In the genomic region with DNA sequence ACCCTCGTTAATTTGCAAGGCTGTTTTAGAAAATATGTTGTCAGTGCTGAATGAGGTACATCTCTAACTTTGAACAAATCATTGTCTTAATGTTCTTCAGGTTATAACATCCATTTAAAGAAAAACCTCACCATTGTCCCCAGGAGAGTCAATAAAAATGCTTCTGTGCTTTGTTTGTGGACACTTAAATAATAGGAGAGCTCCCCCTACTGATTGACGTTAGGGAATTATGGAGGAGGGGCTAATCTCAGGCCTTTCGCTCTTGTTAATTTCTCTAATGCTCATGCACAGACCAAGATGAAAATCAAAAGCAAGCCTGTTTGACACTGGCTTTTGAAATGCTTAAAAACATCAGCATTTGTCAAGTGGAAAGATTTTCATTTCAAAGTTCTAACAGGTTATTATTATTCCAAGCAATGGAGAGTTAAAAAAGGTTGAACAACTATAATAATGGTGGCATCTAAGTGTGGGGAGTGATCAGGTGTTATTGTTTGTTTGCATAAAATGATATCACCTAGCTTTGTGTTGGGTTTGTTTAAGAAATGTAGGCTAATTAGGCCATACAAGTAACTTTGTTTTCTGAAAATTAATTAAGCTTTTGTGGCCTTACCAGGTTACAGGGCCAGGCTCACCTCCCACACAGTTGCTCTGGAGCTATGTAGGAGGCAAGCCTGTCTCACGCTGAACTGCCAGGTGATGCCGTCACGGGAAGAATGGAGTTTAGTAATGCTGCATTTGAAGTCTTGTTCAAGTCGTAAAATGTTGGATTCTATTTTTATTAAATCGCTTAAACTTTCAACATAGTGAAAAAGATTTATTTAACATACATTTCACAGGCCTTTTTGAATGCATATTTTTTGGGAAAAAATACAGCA, we compare ENCODE assay signal across 9 cellular contexts. TPM values are rescaled to one million over a fixed set of nuclear protein-coding genes. Genes with fewer than 3 reads are reported as not detected.
DNase-seq lines count a peak whose midpoint lies in the region; ATAC-seq and TF ChIP-seq lines count a peak whose summit lies in the region.
"Had no signal": no experiment of that assay in that cellular context is flagged by ENCODE, and none has a peak within 500 bp of the region (broad histone marks: within the 10 kb centered on the region; RNA-seq: fewer than 3 reads in every experiment).

No MANE protein-coding gene starts in this region.

- 60 to 65% (median 63%) methylated on average over 8 of the region's 8 CpGs for WGBS in heart left ventricle, 4 donors

- intact Hi-C loops in heart left ventricle (cut with DNase I) (loop anchor here in 9 of 10 donors (1.0 to 10.0 kb wide), 13 partner anchors 64 to 827 kb away; partner anchors contain the start of gene PTGR3 (in 5 of the 9)), gastrocnemius medialis (cut with DNase I; ENCODE audit: low total_unique reads) (loop anchor here (1.0 to 10.0 kb wide), 3 partner anchors 314 to 824 kb away; no protein-coding TSS in a partner anchor)

- peak; percentile 35 to 58 for ATAC-seq in activated T-cell treated with anti-CD3 and anti-CD28 coated beads, Interleukin-2, amount 50 U/mL, for 72 hours (replicated peaks in 1 of 2)
- ATAC-seq in HG02885 (IDR thresholded peaks at IDR 0.05; ENCODE audit: poor library complexity, unreplicated experiment) (peak; percentile 93), heart left ventricle (peak in 3 of 4 donors; percentile 79 to 86 (median 84)), gastrocnemius medialis (peak; percentile 61 to 63), HG03097 (IDR thresholded peaks at IDR 0.05; ENCODE audit: low FRiP score, unreplicated experiment) (no peak)

- H3K4me1 ChIP-seq in adipocyte (ENCODE audit: control insufficient read depth, insufficient read depth, low read length) (peaks cover 19% of the 10 kb centered on the region), heart left ventricle (no peaks in the 10 kb centered on the region), gastrocnemius medialis (no peaks in the 10 kb centered on the region)

- H3K36me3 ChIP-seq in adipocyte (ENCODE audit: control insufficient read depth, insufficient read depth, low read length, severe bottlenecking) (no peaks in the 10 kb centered on the region), heart left ventricle (no peaks in the 10 kb centered on the region), gastrocnemius medialis (no peaks in the 10 kb centered on the region)

- peaks cover 30% of the 10 kb centered on the region for H3K27me3 Mint-ChIP-seq in activated T-cell treated with anti-CD3 and anti-CD28 coated beads, Interleukin-2, amount 50 U/mL, for 72 hours (ENCODE audit: low read depth)
- H3K27me3 Mint-ChIP-seq in activated T-cell treated with anti-CD3 and anti-CD28 coated beads, Interleukin-2, amount 50 U/mL, for 24 hours = peaks cover 20% of the 10 kb centered on the region

- H3K9me3 ChIP-seq in adipocyte (ENCODE audit: control insufficient read depth, low read length) (peaks cover 15% of the 10 kb centered on the region), heart left ventricle (peaks cover 0 to 26% (median 7%) of the 10 kb centered on the region in 12 donors), gastrocnemius medialis (peaks cover 0 to 3% (median 0%) of the 10 kb centered on the region in 3 donors)

- TF ChIP-seq POLR2A in heart left ventricle (IDR thresholded peaks at IDR 0.05) (no peak), gastrocnemius medialis (IDR thresholded peaks at IDR 0.05) (no peak)

- H3K27ac ChIP-seq in heart left ventricle (no peak overlapping the region), gastrocnemius medialis (no peak overlapping the region)

- in situ Hi-C loops in gastrocnemius medialis (cut with MboI; ENCODE audit: low sequenced_read_pairs in 4 of 4) = loop anchor here in 3 of 4 donors (10.0 to 25.0 kb wide), 5 partner anchors 108 to 834 kb away; no protein-coding TSS in a partner anchor

- TF ChIP-seq CTCF in heart left ventricle (IDR thresholded peaks at IDR 0.05) = peak; percentile 60 to 84 (median 70)
- peak in 4 of 5 experiments; percentile 41 to 63 (median 56) for TF ChIP-seq CTCF in gastrocnemius medialis (IDR thresholded peaks at IDR 0.05 in 4 of 5, conservative IDR thresholded peaks at IDR 0.05 in 1 of 5)

- H3K27ac Mint-ChIP-seq in activated T-cell treated with anti-CD3 and anti-CD28 coated beads, Interleukin-2, amount 50 U/mL, for 72 hours = no peak overlapping the region
- no peak overlapping the region for H3K27ac Mint-ChIP-seq in activated T-cell treated with anti-CD3 and anti-CD28 coated beads, Interleukin-2, amount 50 U/mL, for 24 hours
- H3K27ac Mint-ChIP-seq: activated naive CD8-positive, alpha-beta T cell had no signal

- H3K9ac ChIP-seq in adipocyte (ENCODE audit: low read length) = no peak overlapping the region

- no peak for DNase-seq in activated T-cell treated with anti-CD3 and anti-CD28 coated beads, Interleukin-2, amount 50 U/mL, for 72 hours
- DNase-seq in activated T-cell treated with anti-CD3 and anti-CD28 coated beads, Interleukin-2, amount 50 U/mL, for 24 hours = no peak
- peak; percentile 33 for DNase-seq in NCI-H2107 (lab: John Stamatoyannopoulos, UW)
- DNase-seq in adipocyte (ENCODE audit: low read depth) = peak; percentile 84
- DNase-seq in heart left ventricle = no peak
- DNase-seq in gastrocnemius medialis = no peak

- no peak overlapping the region for H3K4me3 Mint-ChIP-seq in activated T-cell treated with anti-CD3 and anti-CD28 coated beads, Interleukin-2, amount 50 U/mL, for 72 hours
- no peak overlapping the region for H3K4me3 Mint-ChIP-seq in activated T-cell treated with anti-CD3 and anti-CD28 coated beads, Interleukin-2, amount 50 U/mL, for 24 hours
- H3K4me3 Mint-ChIP-seq: activated naive CD8-positive, alpha-beta T cell had no signal

- H3K36me3 Mint-ChIP-seq in activated T-cell treated with anti-CD3 and anti-CD28 coated beads, Interleukin-2, amount 50 U/mL, for 72 hours (ENCODE audit: insufficient read depth in 2 of 2) = peaks cover 4 to 8% of the 10 kb centered on the region in 2 donors
- H3K36me3 Mint-ChIP-seq in activated T-cell treated with anti-CD3 and anti-CD28 coated beads, Interleukin-2, amount 50 U/mL, for 24 hours (ENCODE audit: low read depth) = no peaks in the 10 kb centered on the region
- H3K36me3 Mint-ChIP-seq: activated naive CD8-positive, alpha-beta T cell had no signal

- H3K4me1 Mint-ChIP-seq in activated T-cell treated with anti-CD3 and anti-CD28 coated beads, Interleukin-2, amount 50 U/mL, for 72 hours (ENCODE audit: low read depth) = no peaks in the 10 kb centered on the region
- H3K4me1 Mint-ChIP-seq in activated T-cell treated with anti-CD3 and anti-CD28 coated beads, Interleukin-2, amount 50 U/mL, for 24 hours (ENCODE audit: low read depth) = no peaks in the 10 kb centered on the region

- no peak overlapping the region for H3K4me3 ChIP-seq in adipocyte (ENCODE audit: low read length)
- H3K4me3 ChIP-seq in heart left ventricle = no peak overlapping the region
- no peak overlapping the region for H3K4me3 ChIP-seq in gastrocnemius medialis

- peaks cover 8% of the 10 kb centered on the region in 2 donors for H3K9me3 Mint-ChIP-seq in activated T-cell treated with anti-CD3 and anti-CD28 coated beads, Interleukin-2, amount 50 U/mL, for 72 hours
- peaks cover 8% of the 10 kb centered on the region for H3K9me3 Mint-ChIP-seq in activated T-cell treated with anti-CD3 and anti-CD28 coated beads, Interleukin-2, amount 50 U/mL, for 24 hours

- no peaks in the 10 kb centered on the region for H3K27me3 ChIP-seq in adipocyte (replicated peaks; ENCODE audit: control insufficient read depth, insufficient read depth, low read length)
- no peaks in the 10 kb centered on the region for H3K27me3 ChIP-seq in heart left ventricle
- no peaks in the 10 kb centered on the region for H3K27me3 ChIP-seq in gastrocnemius medialis

RNA-seq across cellular contexts. Expression of gene SMIM21, which starts 51.7 kb away (rescaled TPM):
- total RNA-seq in activated T-cell treated with anti-CD3 and anti-CD28 coated beads, Interleukin-2, amount 50 U/mL, for 72 hours = not detected
- total RNA-seq in heart left ventricle = not detected
- not detected for polyA plus RNA-seq in heart left ventricle
- not detected for total RNA-seq in gastrocnemius medialis

Comparison
In these comparisons a context has a peak if more than half of its experiments do, and no peak if none do; other contexts are left out.
1. DNase-seq: peak in NCI-H2107 (single experiment) and adipocyte (single experiment); none in activated T-cell treated with anti-CD3 and anti-CD28 coated beads, Interleukin-2, amount 50 U/mL, for 72 hours (0 of 2), activated T-cell treated with anti-CD3 and anti-CD28 coated beads, Interleukin-2, amount 50 U/mL, for 24 hours (single experiment), heart left ventricle (0 of 5) and gastrocnemius medialis (0 of 2).